ENCODE assay signal across 8 cellular contexts in the genomic region with DNA sequence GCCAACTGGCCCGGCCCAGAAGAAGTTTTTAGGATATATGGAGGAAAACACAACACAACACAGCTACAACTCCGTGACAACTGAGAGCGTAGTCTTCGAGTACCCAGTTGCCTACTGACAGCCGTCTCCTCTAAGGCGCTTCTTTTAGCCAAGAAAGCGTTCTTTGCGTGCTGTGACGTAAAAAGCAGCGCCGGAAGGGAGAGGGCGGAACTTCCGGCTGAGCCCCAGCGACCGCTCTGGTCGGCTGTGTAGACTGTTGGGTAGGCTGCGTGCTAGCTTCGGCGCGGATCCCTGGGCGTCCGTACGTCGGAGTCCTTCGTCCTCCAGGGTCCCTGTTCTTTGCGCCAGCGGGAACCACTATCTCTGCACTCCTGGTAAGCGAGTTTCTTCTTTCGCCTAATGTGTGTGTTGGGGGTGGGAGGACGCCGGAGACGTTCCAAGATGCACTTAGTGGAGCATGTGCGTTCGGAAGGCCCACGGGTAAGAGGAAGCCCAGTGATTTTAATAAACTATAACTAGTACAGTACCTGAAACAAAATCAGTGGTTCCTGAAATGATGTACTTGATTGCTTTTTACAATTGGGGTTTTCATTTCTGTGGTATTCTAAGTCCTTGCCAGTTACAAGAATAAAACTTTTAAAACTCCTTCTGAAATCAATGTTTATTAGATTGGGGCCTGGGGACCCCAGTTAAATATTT. TPM values are rescaled to one million over a fixed set of nuclear protein-coding genes. Genes with fewer than 3 reads are reported as not detected.
DNase-seq lines count a peak whose midpoint lies in the region; ATAC-seq and TF ChIP-seq lines count a peak whose summit lies in the region.

A gene (plus strand): TSS at position 239 of the 699 bp plus-strand sequence. CDS start 2,914 bp downstream, outside the sequence.

- ATAC-seq in GM21526 (IDR thresholded peaks at IDR 0.05; ENCODE audit: low FRiP score, unreplicated experiment) (peak; percentile 100), mucosa of descending colon (peak; percentile 100)

- intact Hi-C loops in mucosa of descending colon (cut with DNase I, micrococcal nuclease): no loop called here

- peaks cover 9% of the 10 kb centered on the region for H3K4me1 ChIP-seq in mucosa of descending colon (ENCODE audit: low read depth)

- no peak for TF ChIP-seq CTCF in mucosa of descending colon (IDR thresholded peaks at IDR 0.05)

- H3K36me3 ChIP-seq in mucosa of descending colon (ENCODE audit: low read depth): no peaks in the 10 kb centered on the region

- peak within 1 kb of the TSS; percentile 62 for H3K4me3 ChIP-seq in mucosa of descending colon

- no peaks in the 10 kb centered on the region for H3K9me3 ChIP-seq in mucosa of descending colon

- H3K27ac ChIP-seq in epithelial cell of prostate: peak within 1 kb of the TSS; percentile 69

- DNase-seq in DMS 273 (lab: John Stamatoyannopoulos, UW; ENCODE audit: unreplicated experiment) (peak; percentile 99), HuH-7.5 (ENCODE audit: low spot score) (peak; percentile 81), OCI-M2 (lab: John Stamatoyannopoulos, UW; ENCODE audit: unreplicated experiment) (peak; percentile 73), activated T-cell treated with anti-CD3 and anti-CD28 coated beads for 4 hours (peak; percentile 89), epithelial cell of prostate (ENCODE audit: low read depth, low spot score) (peak; percentile 68), mucosa of descending colon (peak; percentile 93 to 94 (median 94))
- peak; percentile 87 for DNase-seq in stimulated activated CD8-positive, alpha-beta memory T cell treated with anti-CD3 and anti-CD28 coated beads, Interleukin-4, amount 100 ng/mL, for 24 hours (ENCODE audit: low read depth)

RNA-seq across cellular contexts. Expression of the gene that starts here (rescaled TPM):
- total RNA-seq in mucosa of descending colon: 10 to 100 TPM; 14.4 to 17.6 (median 15.7) TPM

Comparison
In these comparisons a context has a peak if more than half of its experiments do, and no peak if none do; other contexts are left out.
1. Peak in every context shown above with its lines: DNase-seq, ATAC-seq, H3K4me3 ChIP-seq and H3K27ac ChIP-seq.